11 cellular contexts compared by ENCODE assay signal in the genomic region with DNA sequence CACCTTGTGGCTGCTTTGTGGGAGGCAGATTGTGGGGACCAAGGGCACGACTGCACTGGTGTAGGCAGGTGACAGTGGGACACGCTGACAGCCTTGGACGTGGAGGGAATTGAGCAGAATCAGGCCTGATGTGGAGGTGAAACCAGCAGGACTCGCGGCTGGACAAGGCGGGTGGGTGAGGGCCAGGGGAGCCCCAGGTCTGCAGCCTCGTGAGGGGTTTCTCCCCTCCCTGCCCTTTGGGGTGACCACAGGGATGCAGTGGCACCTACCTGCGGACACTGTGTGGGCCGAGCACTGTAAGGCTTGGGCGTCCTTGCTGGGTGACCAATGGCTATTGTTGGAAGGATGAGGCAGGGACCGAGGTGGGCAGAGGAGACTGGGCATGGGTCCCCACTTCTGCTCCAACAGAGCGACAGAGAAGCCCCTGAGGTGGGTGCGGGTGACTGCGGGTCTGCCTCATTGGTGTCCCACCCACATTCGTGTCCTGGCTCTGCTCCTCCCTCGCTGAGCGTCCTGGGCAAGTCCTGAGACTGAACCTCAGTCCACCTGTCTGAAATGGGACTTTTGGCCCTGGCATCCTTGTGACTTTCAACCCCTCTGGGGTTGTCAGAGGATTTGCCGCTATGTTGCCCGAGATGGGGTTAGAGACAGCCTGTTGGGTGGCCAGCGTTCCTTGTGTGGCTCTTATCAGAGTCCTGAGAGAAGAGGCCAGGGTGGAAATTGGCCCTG. TPM values are rescaled to one million over a fixed set of nuclear protein-coding genes. Genes with fewer than 3 reads are reported as not detected.
A peak's percentile ranks its signal among the peaks of the same experiment; 100 is the strongest.
DNase-seq lines count a peak whose midpoint lies in the region; ATAC-seq and TF ChIP-seq lines count a peak whose summit lies in the region.
"Had no signal": no experiment of that assay in that cellular context is flagged by ENCODE, and none has a peak within 500 bp of the region (broad histone marks: within the 10 kb centered on the region; RNA-seq: fewer than 3 reads in every experiment).

No MANE protein-coding gene starts in this region.

- H2BK120ac ChIP-seq in IMR-90 (ENCODE audit: low read depth, low read length), result no peak overlapping the region

- H3K36me3 ChIP-seq in BLaER1 (peaks cover 9% of the 10 kb centered on the region; the same call in 1 of the 2 replicates), IMR-90 (ENCODE audit: control insufficient read depth, insufficient read depth, low read length) (no peaks in the 10 kb centered on the region), endodermal cell (ENCODE audit: control insufficient read depth, insufficient read depth, low read length) (no peaks in the 10 kb centered on the region), parathyroid adenoma (ENCODE audit: control insufficient read depth, insufficient read depth, low read length) (no peaks in the 10 kb centered on the region)
- H3K36me3 ChIP-seq: uterus had no signal

- no peak overlapping the region for H3K4me3 Mint-ChIP-seq in endodermal cell

- peaks cover 12% of the 10 kb centered on the region for H3K36me3 Mint-ChIP-seq in endodermal cell (ENCODE audit: low read depth)

- no peak overlapping the region for H2BK15ac ChIP-seq in IMR-90 (ENCODE audit: low read depth, low read length)

- WGBS in IMR-90 (ENCODE audit: extremely low coverage in 2 of 2, insufficient read length in 1 of 2), 2 experiments, result 87% methylated on average over 9 of the region's 20 CpGs; no CpG with 5 or more reads in 1 of the 2 experiments
- 92 to 97% methylated on average over 15 to 20 of the region's 20 CpGs for WGBS in endodermal cell (ENCODE audit: insufficient coverage in 1 of 2, insufficient read length in 1 of 2), 2 experiments

- DNase-seq in IMR-90 (no peak), endodermal cell (no peak)
- DNase-seq in stimulated activated CD4-positive, alpha-beta T cell treated with anti-CD3 and anti-CD28 coated beads, Interleukin-12 subunit alpha, Interleukin-12 subunit beta, amount 100 ng/mL, for 4 hours, result no peak
- no peak for DNase-seq in stimulated activated CD4-positive, alpha-beta T cell treated with anti-CD3 and anti-CD28 coated beads, Interleukin-4, amount 100 ng/mL, for 4 hours
- DNase-seq: T-helper 9 cell, uterus had no signal

- no peak overlapping the region for H3K23ac ChIP-seq in IMR-90 (ENCODE audit: low read depth, low read length)

- peak overlapping the region; percentile 84 for H3K4me2 ChIP-seq in BLaER1
- H3K4me2 ChIP-seq in IMR-90 (ENCODE audit: low read depth, low read length), result no peak overlapping the region
- H3K4me2 ChIP-seq in parathyroid adenoma (ENCODE audit: low read length), result no peak overlapping the region

- H4K91ac ChIP-seq in IMR-90 (ENCODE audit: insufficient read depth, low read depth, low read length), result no peak overlapping the region

- peak overlapping the region; percentile 87 for H3K27ac Mint-ChIP-seq in endodermal cell

- H3K9me1 ChIP-seq in IMR-90 (ENCODE audit: insufficient read depth, low read length), result peaks cover 34% of the 10 kb centered on the region

- no peak overlapping the region for H2BK5ac ChIP-seq in IMR-90 (ENCODE audit: low read depth, low read length, poor library complexity, severe bottlenecking)

- POLR2A ChIA-PET in IMR-90 (lab: Charles Lee; ENCODE audit: unreplicated experiment), result no interaction called here

- no peaks in the 10 kb centered on the region for H3K9me3 ChIP-seq in BLaER1
- no peaks in the 10 kb centered on the region for H3K9me3 ChIP-seq in IMR-90 (ENCODE audit: control insufficient read depth, insufficient read depth, low read length)
- H3K9me3 ChIP-seq in endodermal cell (ENCODE audit: control insufficient read depth, low read length), result no peaks in the 10 kb centered on the region
- H3K9me3 ChIP-seq in parathyroid adenoma (ENCODE audit: control insufficient read depth, low read length), result no peaks in the 10 kb centered on the region
- H3K9me3 ChIP-seq: uterus had no signal

- H3K27ac ChIP-seq in BLaER1 (peak overlapping the region; percentile 89), IMR-90 (ENCODE audit: insufficient read depth, low read length) (no peak overlapping the region), endodermal cell (ENCODE audit: low read depth, low read length) (peak overlapping the region; percentile 22), parathyroid adenoma (peak overlapping the region; percentile 55)

- H3K4me3 ChIP-seq in BLaER1 (peak overlapping the region; percentile 52), IMR-90 (ENCODE audit: insufficient read depth, low read depth, low read length) (no peak overlapping the region), endodermal cell (ENCODE audit: low read length) (no peak overlapping the region), parathyroid adenoma (ENCODE audit: low read depth, low read length) (no peak overlapping the region)
- H3K4me3 ChIP-seq: lung, uterus had no signal

- H3K79me2 ChIP-seq in parathyroid adenoma, result peaks cover 67% of the 10 kb centered on the region

- no peak overlapping the region for H4K5ac ChIP-seq in IMR-90 (ENCODE audit: low read depth, low read length)

- H4K20me1 ChIP-seq in BLaER1 (peaks cover 96% of the 10 kb centered on the region), IMR-90 (ENCODE audit: insufficient read depth, low read length) (peaks cover 86% of the 10 kb centered on the region)

- no peak for TF ChIP-seq POLR2A in IMR-90 (IDR thresholded peaks at IDR 0.05; ENCODE audit: low read depth, low read length)

- ATAC-seq in IMR-90 (ENCODE audit: low read depth) (no peak), GM21619 (IDR thresholded peaks at IDR 0.05; ENCODE audit: unreplicated experiment) (no peak), GM18520 (IDR thresholded peaks at IDR 0.05; ENCODE audit: unreplicated experiment) (no peak)

- dilution Hi-C loops in IMR-90 (cut with HindIII; ENCODE audit: low sequenced_read_pairs, unreplicated experiment), result no loop called here

- intact Hi-C loops in IMR-90 (cut with micrococcal nuclease), result no loop called here

- H2BK20ac ChIP-seq in IMR-90 (ENCODE audit: low read depth, low read length), result no peak overlapping the region

- no peak overlapping the region for H3K56ac ChIP-seq in IMR-90 (ENCODE audit: extremely low read depth, insufficient read depth, low read length)

- in situ Hi-C loops in IMR-90 (cut with MboI; ENCODE audit: low sequenced_read_pairs), result no loop called here

- CTCF ChIA-PET in IMR-90 (lab: Yijun Ruan, JAX), result no interaction called here

- no peak overlapping the region for H2AFZ ChIP-seq in IMR-90 (replicated peaks; ENCODE audit: low read length, poor library complexity)
- H2AFZ ChIP-seq in parathyroid adenoma, result no peak overlapping the region

- no TSS peak for BruUV-seq in IMR-90 (replicated peaks; lab: Mats Ljungman, UMichigan)

- H4K8ac ChIP-seq in IMR-90 (ENCODE audit: low read depth in 2 of 2, low read length in 2 of 2), result no peak overlapping the region

- TF ChIP-seq RAD21 in IMR-90 (IDR thresholded peaks at IDR 0.05; ENCODE audit: low read length), result no peak

- no peaks in the 10 kb centered on the region for H3K27me3 ChIP-seq in BLaER1
- H3K27me3 ChIP-seq in IMR-90 (ENCODE audit: control insufficient read depth, insufficient read depth, low read length), result no peaks in the 10 kb centered on the region
- no peaks in the 10 kb centered on the region for H3K27me3 ChIP-seq in endodermal cell (ENCODE audit: control insufficient read depth, insufficient read depth, low read length, poor library complexity, severe bottlenecking)
- H3K27me3 ChIP-seq in parathyroid adenoma (ENCODE audit: control insufficient read depth, insufficient read depth, low read length), result no peaks in the 10 kb centered on the region
- H3K27me3 ChIP-seq: uterus had no signal

- H3K4me1 Mint-ChIP-seq in endodermal cell, result peaks cover 7% of the 10 kb centered on the region

- H2AK5ac ChIP-seq in IMR-90 (ENCODE audit: low read depth, low read length), result 0 out of 2 replicates have a peak overlapping the region, but pooled peaks have one; percentile 46

- no peak overlapping the region for H3K18ac ChIP-seq in IMR-90 (ENCODE audit: low read depth, low read length)

- H3K14ac ChIP-seq in IMR-90 (replicated peaks; ENCODE audit: low read depth, low read length), result no peak overlapping the region

- H3K4me1 ChIP-seq in BLaER1 (peaks cover 98% of the 10 kb centered on the region), IMR-90 (ENCODE audit: control insufficient read depth, insufficient read depth, low read length) (peaks cover 15% of the 10 kb centered on the region), endodermal cell (ENCODE audit: control insufficient read depth, insufficient read depth, low read length) (no peaks in the 10 kb centered on the region), parathyroid adenoma (peaks cover 14% of the 10 kb centered on the region)

- H3K79me1 ChIP-seq in IMR-90 (ENCODE audit: low read depth in 1 of 2, low read length in 2 of 2), result peaks cover 13 to 89% of the 10 kb centered on the region in 2 experiments; a peak in 3 of 4 replicates

- H3K27me3 Mint-ChIP-seq in endodermal cell (ENCODE audit: insufficient read depth), result no peaks in the 10 kb centered on the region

- TF ChIP-seq CTCF in IMR-90 (conservative IDR thresholded peaks at IDR 0.05; ENCODE audit: low read depth, low read length), result no peak
- TF ChIP-seq CTCF in endodermal cell (conservative IDR thresholded peaks at IDR 0.05), result no peak
- no peak for TF ChIP-seq CTCF in parathyroid adenoma (IDR thresholded peaks at IDR 0.05)

- peak overlapping the region; percentile 89 for H2AK9ac ChIP-seq in IMR-90 (replicated peaks; ENCODE audit: low read depth, low read length, poor library complexity)

- no peak overlapping the region for H3K4ac ChIP-seq in IMR-90 (ENCODE audit: low read depth, low read length)

- no peaks in the 10 kb centered on the region for H3K9me3 Mint-ChIP-seq in endodermal cell

- H3K9ac ChIP-seq in BLaER1 (peak overlapping the region; percentile 75), IMR-90 (ENCODE audit: low read depth, low read length) (no peak overlapping the region), endodermal cell (ENCODE audit: extremely low read depth, low read length, poor library complexity, severe bottlenecking) (no peak overlapping the region), parathyroid adenoma (no peak overlapping the region)

TF ChIP-seq in IMR-90, 13 proteins besides CTCF, POLR2A, EP300 and RAD21 (continues in another document):
- TF ChIP-seq SMC3 (IDR thresholded peaks at IDR 0.05; ENCODE audit: low read depth, low read length) (no peak), MAFK (IDR thresholded peaks at IDR 0.05; ENCODE audit: low read depth, low read length) (no peak)

RNA-seq across cellular contexts. Expression of gene DNM2, which starts 30.5 kb away (rescaled TPM):
- total RNA-seq in IMR-90 (2012; rRNA removed) (55.0 and 55.6 TPM in 2 replicates), endodermal cell (100 to 1,000 TPM; 118 to 136 TPM)
- polyA plus RNA-seq in IMR-90 (2012; rRNA removed), result 74.2 and 74.6 TPM in 2 replicates
- polyA plus RNA-seq in IMR-90 (2012; cell fraction: cytosol; rRNA removed), result 26.6 and 50.4 TPM in 2 replicates
- 194 and 239 TPM in 2 replicates for polyA plus RNA-seq in IMR-90 (2012; cell fraction: nucleus; rRNA removed; ENCODE audit: low replicate concordance)
- polyA plus RNA-seq in endodermal cell (2013, experiment 1 of 2), result 79.4 TPM
- polyA plus RNA-seq in endodermal cell (2013, experiment 2 of 2), result 78.8 TPM

RNA-seq across cellular contexts. Expression of gene QTRT1, which starts 47.1 kb away (rescaled TPM):
- total RNA-seq in IMR-90 (2012; rRNA removed) (18.6 and 19.9 TPM in 2 replicates), endodermal cell (10 to 100 TPM; 36.8 to 40.0 TPM)
- polyA plus RNA-seq in IMR-90 (2012; rRNA removed), result 51.8 and 63.3 TPM in 2 replicates
- polyA plus RNA-seq in IMR-90 (2012; cell fraction: cytosol; rRNA removed), result 65.6 and 65.8 TPM in 2 replicates
- polyA plus RNA-seq in IMR-90 (2012; cell fraction: nucleus; rRNA removed; ENCODE audit: low replicate concordance), result 180 and 458 TPM in 2 replicates
- 30.3 TPM for polyA plus RNA-seq in endodermal cell (2013, experiment 1 of 2)
- polyA plus RNA-seq in endodermal cell (2013, experiment 2 of 2), result 30.3 TPM
